8 cellular contexts compared by ENCODE assay signal in the genomic region with DNA sequence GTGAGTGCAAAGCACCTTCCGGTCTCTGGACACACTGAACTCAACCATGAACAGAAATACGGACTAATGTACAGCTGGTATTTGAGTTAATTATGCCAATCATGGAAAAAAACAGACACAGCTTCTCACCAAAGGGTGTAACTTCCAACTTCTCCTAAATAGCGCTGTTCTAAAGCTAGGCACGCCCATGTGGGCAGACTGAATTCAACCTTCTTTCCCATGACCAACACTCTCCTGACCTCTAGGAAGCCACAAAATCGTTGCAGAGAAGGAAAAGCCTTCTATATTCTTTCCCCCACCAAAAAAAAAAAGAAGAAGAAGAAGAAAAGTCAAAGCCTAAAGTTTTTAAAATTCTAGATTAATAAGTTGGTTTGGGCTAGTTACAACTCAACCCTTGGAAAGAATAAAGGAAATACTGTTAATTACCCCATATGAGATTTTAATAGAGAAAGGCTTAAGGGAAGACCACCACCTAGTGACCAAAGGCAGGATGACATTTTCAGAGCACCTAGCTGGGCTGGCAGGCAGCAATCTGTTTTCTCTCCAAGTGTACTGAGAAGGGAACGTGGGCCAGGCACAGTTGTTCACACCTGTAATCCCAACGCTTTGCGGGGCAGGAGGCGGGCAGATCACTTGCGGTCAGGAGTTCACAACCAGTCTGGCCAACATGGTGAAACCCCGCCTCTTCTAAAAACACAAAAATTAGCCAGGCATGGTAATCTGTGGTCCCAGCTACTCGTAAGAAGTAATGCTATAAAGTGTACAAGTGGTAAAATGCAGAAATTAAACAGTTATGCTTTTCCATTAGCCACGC. TPM values are rescaled to one million over a fixed set of nuclear protein-coding genes. Genes with fewer than 3 reads are reported as not detected.
DNase-seq lines count a peak whose midpoint lies in the region; ATAC-seq and TF ChIP-seq lines count a peak whose summit lies in the region.
"Not testable (repeated sequence)": the region's sequence is repeated elsewhere in the genome, so short reads cannot be mapped to it uniquely, and the experiment has no call there.

No MANE protein-coding gene starts in this region.

- H3K27me3 ChIP-seq in DND-41 (ENCODE audit: insufficient read depth, low read length, poor library complexity); Karpas-422 (ENCODE audit: low read length); transverse colon: not testable (repeated sequence)

- H3K36me3 ChIP-seq in DND-41 (ENCODE audit: insufficient read depth, low read length); Karpas-422 (ENCODE audit: insufficient read depth, low read length); transverse colon: not testable (repeated sequence)

- in situ Hi-C loops in transverse colon (cut with MboI; ENCODE audit: low pct_ligation_motif_present in 1 of 4, low pct_unique_long_range_greater_than_20kb in 1 of 4, low sequenced_read_pairs in 3 of 4), result loop anchor here in 3 of 4 donors (25.0 kb wide), 2 partner anchors 161 to 186 kb away; a partner anchor contains a TSS

- not testable (repeated sequence) for H3K27me3 Mint-ChIP-seq in chondrocyte (ENCODE audit: low read depth); neural crest cell (ENCODE audit: low read depth)

- TF ChIP-seq CTCF in DND-41 (IDR thresholded peaks at IDR 0.05; ENCODE audit: borderline replicate concordance, extremely low read depth, low read length, poor library complexity, severe bottlenecking) (peak; percentile 55), chondrocyte (IDR thresholded peaks at IDR 0.05) (peak; percentile 80), neural crest cell (conservative IDR thresholded peaks at IDR 0.05) (peak; percentile 66), transverse colon (IDR thresholded peaks at IDR 0.05) (peak; percentile 26 to 41 (median 36))

- not testable (repeated sequence) for H3K4me1 ChIP-seq in DND-41 (ENCODE audit: insufficient read depth, low read length); Karpas-422 (ENCODE audit: low read length); transverse colon

- not testable (repeated sequence) for H2AFZ ChIP-seq in DND-41 (ENCODE audit: low read depth, low read length); Karpas-422 (ENCODE audit: low read length)

- not testable (repeated sequence) for H3K36me3 Mint-ChIP-seq in chondrocyte (ENCODE audit: low read depth); neural crest cell (ENCODE audit: low read depth)

- not testable (repeated sequence) for H3K4me2 ChIP-seq in DND-41 (ENCODE audit: insufficient read depth, low read length); Karpas-422 (ENCODE audit: low read depth, low read length, poor library complexity, severe bottlenecking)

- DNase-seq in DND-41 (peak; percentile 32), Karpas-422 (peak; percentile 75), NOMO-1 (lab: John Stamatoyannopoulos, UW; ENCODE audit: unreplicated experiment in 2 of 2) (peak; percentile 13 to 38), neural crest cell (ENCODE audit: low read depth, low spot score) (peak; percentile 18), transverse colon (peak; percentile 13)
- peak; percentile 25 for DNase-seq in activated CD4-positive, alpha-beta T cell treated with anti-CD3 and anti-CD28 coated beads for 48 hours
- not testable (repeated sequence) for DNase-seq in chondrocyte (ENCODE audit: low spot score); left ventricle myocardium superior

- ATAC-seq in DND-41 (ENCODE audit: insufficient read depth, low read depth), result peak; percentile 75
- peak; percentile 76 for ATAC-seq in left ventricle myocardium superior

- H4K20me1 ChIP-seq in DND-41 (ENCODE audit: insufficient read depth, low read length); Karpas-422 (ENCODE audit: insufficient read depth, low read depth, low read length): not testable (repeated sequence)

- intact Hi-C loops in left ventricle myocardium superior (cut with micrococcal nuclease); transverse colon (cut with DNase I; ENCODE audit: low total_unique reads): not testable (repeated sequence)

- not testable (repeated sequence) for TF ChIP-seq POLR2A in transverse colon (IDR thresholded peaks at IDR 0.05)

- not testable (repeated sequence) for H3K9ac ChIP-seq in DND-41 (ENCODE audit: low read depth, low read length); Karpas-422 (ENCODE audit: low read length)

- not testable (repeated sequence) for TF ChIP-seq EP300 in transverse colon (IDR thresholded peaks at IDR 0.05; ENCODE audit: low read depth)

- H3K79me2 ChIP-seq in DND-41 (ENCODE audit: insufficient read depth, low read length); Karpas-422 (ENCODE audit: low read length): not testable (repeated sequence)

- WGBS in transverse colon (ENCODE audit: low coverage in 1 of 2), 2 donors, result 64 to 90% methylated on average over 2 to 12 of the region's 13 CpGs

- not testable (repeated sequence) for H3K4me1 Mint-ChIP-seq in chondrocyte (ENCODE audit: low read depth); neural crest cell

- H3K9me2 ChIP-seq in Karpas-422 (replicated peaks; ENCODE audit: insufficient read depth, low read length), result not testable (repeated sequence)

- H3K4me3 ChIP-seq in DND-41 (ENCODE audit: low read depth in 1 of 2, low read length in 2 of 2); Karpas-422 (ENCODE audit: low read length); transverse colon: not testable (repeated sequence)

- H3K27ac Mint-ChIP-seq in chondrocyte (ENCODE audit: unreplicated experiment); neural crest cell (ENCODE audit: unreplicated experiment): not testable (repeated sequence)

- not testable (repeated sequence) for H3K9me3 Mint-ChIP-seq in chondrocyte (ENCODE audit: low read depth); neural crest cell

- H3K27ac ChIP-seq in DND-41 (ENCODE audit: low read length); Karpas-422 (ENCODE audit: low read length): not testable (repeated sequence)
- H3K27ac ChIP-seq in transverse colon, result peak overlapping the region in 1 of 4 donors; percentile 15

- not testable (repeated sequence) for H3K9me3 ChIP-seq in DND-41 (ENCODE audit: insufficient read depth, low read length, severe bottlenecking); Karpas-422 (ENCODE audit: low read length); transverse colon

- H3K4me3 Mint-ChIP-seq in chondrocyte (ENCODE audit: unreplicated experiment); neural crest cell: not testable (repeated sequence)

RNA-seq across cellular contexts. Expression of a gene that starts 55.8 kb away (rescaled TPM):
- 51.0 and 52.5 TPM in 2 replicates for total RNA-seq in Karpas-422 (2014; rRNA removed; shearing (Covaris generic); ENCODE audit: low replicate concordance)
- 78.5 to 116 TPM (median 81.4 TPM) in 3 replicates for total RNA-seq in chondrocyte
- total RNA-seq in left ventricle myocardium superior, result 25.0 TPM
- total RNA-seq in neural crest cell, result 100 and 113 TPM in 2 replicates
- total RNA-seq in transverse colon, result 100 to 1,000 TPM in 2 of 4 donors, 10 to 100 TPM in 2; 92.0 to 226 (median 133) TPM
